In genomic region chr5:150763023-150763793, GRCh38 we compare ENCODE assay signal across 8 cellular contexts. TPM values are rescaled to one million over a fixed set of nuclear protein-coding genes. Genes with fewer than 3 reads are reported as not detected.
DNase-seq lines count a peak whose midpoint lies in the region; ATAC-seq and TF ChIP-seq lines count a peak whose summit lies in the region.

No MANE protein-coding gene starts in this region.

- no peaks in the 10 kb centered on the region for H3K36me3 ChIP-seq in mucosa of rectum (ENCODE audit: control insufficient read depth in 2 of 2, insufficient read depth in 2 of 2, low read length in 2 of 2)

- H3K4me1 Mint-ChIP-seq in brain = peaks cover 15% of the 10 kb centered on the region
- H3K4me1 Mint-ChIP-seq in activated T-helper 1 cell treated with anti-CD3 and anti-CD28 coated beads, Interleukin-12 subunit alpha, Interleukin-12 subunit beta, Interleukin-2, Interleukin-4 antibody, amounts not matched to agents 30 ng/mL and 10 ng/mL and 1 ng/mL, durations not matched to agents 14 hours and 24 hours and 36 hours (ENCODE audit: low read depth) = peaks cover 9% of the 10 kb centered on the region

- H3K27me3 ChIP-seq in mucosa of rectum (ENCODE audit: control insufficient read depth in 2 of 2, insufficient read depth in 2 of 2, low read length in 2 of 2) = no peaks in the 10 kb centered on the region

- H3K9ac ChIP-seq in mucosa of rectum (ENCODE audit: low read depth in 1 of 2, low read length in 2 of 2) = no peak overlapping the region

- H3K36me3 Mint-ChIP-seq in brain = no peaks in the 10 kb centered on the region
- no peaks in the 10 kb centered on the region for H3K36me3 Mint-ChIP-seq in activated T-helper 1 cell treated with anti-CD3 and anti-CD28 coated beads, Interleukin-12 subunit alpha, Interleukin-12 subunit beta, Interleukin-2, Interleukin-4 antibody, amounts not matched to agents 30 ng/mL and 10 ng/mL and 1 ng/mL, durations not matched to agents 14 hours and 24 hours and 36 hours (ENCODE audit: low read depth)

- H3K4me3 Mint-ChIP-seq in brain = peak overlapping the region in 1 of 5 experiments; percentile 20
- H3K4me3 Mint-ChIP-seq in activated T-helper 1 cell treated with anti-CD3 and anti-CD28 coated beads, Interleukin-12 subunit alpha, Interleukin-12 subunit beta, Interleukin-2, Interleukin-4 antibody, amounts not matched to agents 30 ng/mL and 10 ng/mL and 1 ng/mL, durations not matched to agents 14 hours and 24 hours and 36 hours = no peak overlapping the region

- TF ChIP-seq CTCF in brain (conservative IDR thresholded peaks at IDR 0.05) = no peak

- in situ Hi-C loops in Caki2 (cut with HindIII; ENCODE audit: low pct_unique_long_range_greater_than_20kb, low sequenced_read_pairs) = no loop called here

- no peaks in the 10 kb centered on the region for H3K9me3 ChIP-seq in mucosa of rectum (ENCODE audit: control insufficient read depth in 2 of 2, low read length in 2 of 2)

- H3K4me3 ChIP-seq in mucosa of rectum (ENCODE audit: low read length in 2 of 2) = no peak overlapping the region

- ATAC-seq in HG03460 (IDR thresholded peaks at IDR 0.05; ENCODE audit: unreplicated experiment) (no peak), HG03565 (IDR thresholded peaks at IDR 0.05; ENCODE audit: unreplicated experiment) (no peak), GM21717 (IDR thresholded peaks at IDR 0.05; ENCODE audit: unreplicated experiment) (no peak)

- peaks cover 0 to 4% of the 10 kb centered on the region in 2 donors for H3K4me1 ChIP-seq in mucosa of rectum (ENCODE audit: control insufficient read depth in 2 of 2, insufficient read depth in 2 of 2, low read length in 2 of 2)

- peaks cover 0 to 8% (median 5%) of the 10 kb centered on the region in 5 experiments for H3K9me3 Mint-ChIP-seq in brain
- no peaks in the 10 kb centered on the region for H3K9me3 Mint-ChIP-seq in activated T-helper 1 cell treated with anti-CD3 and anti-CD28 coated beads, Interleukin-12 subunit alpha, Interleukin-12 subunit beta, Interleukin-2, Interleukin-4 antibody, amounts not matched to agents 30 ng/mL and 10 ng/mL and 1 ng/mL, durations not matched to agents 14 hours and 24 hours and 36 hours

- peak; percentile 58 for DNase-seq in Caki2 (ENCODE audit: low read depth)
- peak; percentile 44 for DNase-seq in NCI-H2196 treated with DMSO at 0.1 percent for 48 hours (lab: John Stamatoyannopoulos, UW; ENCODE audit: unreplicated experiment)
- DNase-seq in activated T-helper 1 cell treated with anti-CD3 and anti-CD28 coated beads, Interleukin-12 subunit alpha, Interleukin-12 subunit beta, Interleukin-2, Interleukin-4 antibody, amounts not matched to agents 30 ng/mL and 10 ng/mL and 1 ng/mL, durations not matched to agents 14 hours and 24 hours and 36 hours (ENCODE audit: low spot score) = no peak

- H3K27me3 Mint-ChIP-seq in brain = peaks cover 31% of the 10 kb centered on the region
- peaks cover 2% of the 10 kb centered on the region for H3K27me3 Mint-ChIP-seq in activated T-helper 1 cell treated with anti-CD3 and anti-CD28 coated beads, Interleukin-12 subunit alpha, Interleukin-12 subunit beta, Interleukin-2, Interleukin-4 antibody, amounts not matched to agents 30 ng/mL and 10 ng/mL and 1 ng/mL, durations not matched to agents 14 hours and 24 hours and 36 hours (ENCODE audit: insufficient read depth)

- H3K27ac ChIP-seq in mucosa of rectum (ENCODE audit: low read depth in 2 of 2, low read length in 2 of 2) = peak overlapping the region; percentile 18 to 49

- intact Hi-C loops in activated T-helper 1 cell treated with anti-CD3 and anti-CD28 coated beads, Interleukin-12 subunit alpha, Interleukin-12 subunit beta, Interleukin-2, Interleukin-4 antibody, amounts not matched to agents 30 ng/mL and 10 ng/mL and 1 ng/mL, durations not matched to agents 14 hours and 24 hours and 36 hours (cut with micrococcal nuclease) = no loop called here

- peak overlapping the region; percentile 10 to 85 (median 70) for H3K27ac Mint-ChIP-seq in brain
- H3K27ac Mint-ChIP-seq in activated T-helper 1 cell treated with anti-CD3 and anti-CD28 coated beads, Interleukin-12 subunit alpha, Interleukin-12 subunit beta, Interleukin-2, Interleukin-4 antibody, amounts not matched to agents 30 ng/mL and 10 ng/mL and 1 ng/mL, durations not matched to agents 14 hours and 24 hours and 36 hours = no peak overlapping the region

RNA-seq across cellular contexts. Expression of gene DCTN4, which starts 4.4 kb away (rescaled TPM):
- total RNA-seq in Caki2 (2014; rRNA removed; shearing (Covaris generic); ENCODE audit: low replicate concordance) = 18.2 and 20.7 TPM in 2 replicates
- polyA plus RNA-seq in brain (ENCODE audit: insufficient read depth, low read depth, low replicate concordance) = 54.9 TPM
- total RNA-seq in activated T-helper 1 cell treated with anti-CD3 and anti-CD28 coated beads, Interleukin-12 subunit alpha, Interleukin-12 subunit beta, Interleukin-2, Interleukin-4 antibody, amounts not matched to agents 30 ng/mL and 10 ng/mL and 1 ng/mL, durations not matched to agents 14 hours and 24 hours and 36 hours = 42.3 and 46.4 TPM in 2 replicates

RNA-seq across cellular contexts. Expression of gene SMIM3, which starts 15.3 kb away (rescaled TPM):
- total RNA-seq in Caki2 (2014; rRNA removed; shearing (Covaris generic); ENCODE audit: low replicate concordance) = 8.4 and 9.4 TPM in 2 replicates
- 6.3 TPM for polyA plus RNA-seq in brain (ENCODE audit: insufficient read depth, low read depth, low replicate concordance)
- total RNA-seq in activated T-helper 1 cell treated with anti-CD3 and anti-CD28 coated beads, Interleukin-12 subunit alpha, Interleukin-12 subunit beta, Interleukin-2, Interleukin-4 antibody, amounts not matched to agents 30 ng/mL and 10 ng/mL and 1 ng/mL, durations not matched to agents 14 hours and 24 hours and 36 hours = 12.8 and 13.4 TPM in 2 replicates
